28 cellular contexts compared by ENCODE assay signal in genomic region chr10:14717570-14717969, GRCh38.
"Had no signal": no experiment of that assay in that cellular context is flagged by ENCODE, and none has a peak within 500 bp of the region (broad histone marks: within the 10 kb centered on the region; RNA-seq: fewer than 3 reads in every experiment).

No MANE protein-coding gene starts in this region.

- H3K36me3 ChIP-seq: ascending aorta, breast epithelium, cardiac muscle cell, colonic mucosa had no signal

- DNase-seq: activated CD4-positive, alpha-beta memory T cell treated with anti-CD3 and anti-CD28 coated beads, Interleukin-2, amount 10 ng/mL, durations not matched to agents 7 days and 5 days; activated CD4-positive, alpha-beta T cell treated with anti-CD3 and anti-CD28 coated beads for 36 hours; activated CD4-positive, alpha-beta T cell treated with anti-CD3 and anti-CD28 coated beads, Interleukin-2, amount 10 ng/mL, durations not matched to agents 24 days and 14 days; activated CD4-positive, CD25-positive, alpha-beta regulatory T cell; activated CD4-positive, CD25-positive, alpha-beta regulatory T cell treated with anti-CD3 and anti-CD28 coated beads, Interleukin-2, amount 50 U/mL, for 72 hours; activated CD8-positive, alpha-beta memory T cell treated with anti-CD3 and anti-CD28 coated beads, Interleukin-2, amount 50 U/mL, for 48 hours; activated gamma-delta T cell; activated naive CD4-positive, alpha-beta T cell; activated naive CD4-positive, alpha-beta T cell treated with anti-CD3 and anti-CD28 coated beads, Interleukin-2, amount 10 ng/mL, durations not matched to agents 7 days and 5 days; activated naive CD8-positive, alpha-beta T cell treated with anti-CD3 and anti-CD28 coated beads, Interleukin-2, amount 10 ng/mL, durations not matched to agents 7 days and 5 days; activated T-cell treated with anti-CD3 and anti-CD28 coated beads for 4 hours; activated T-cell treated with anti-CD3 and anti-CD28 coated beads, Interleukin-2, amount 50 U/mL, for 24 hours; activated T-cell treated with anti-CD3 and anti-CD28 coated beads, Interleukin-2, amount 50 U/mL, for 72 hours; central memory CD4-positive, alpha-beta T cell; cerebellar nuclear complex; colonic mucosa; effector CD8-positive, alpha-beta T cell; endodermal cell; foreskin fibroblast; SW 1271; T-cell had no signal

- H3K4me3 ChIP-seq: ascending aorta, breast epithelium, cardiac muscle cell, colonic mucosa had no signal

- H3K9me3 Mint-ChIP-seq: activated T-cell treated with anti-CD3 and anti-CD28 coated beads, Interleukin-2, amount 50 U/mL, for 24 hours; activated T-cell treated with anti-CD3 and anti-CD28 coated beads, Interleukin-2, amount 50 U/mL, for 72 hours; T-cell had no signal

- H3K27ac Mint-ChIP-seq: activated CD4-positive, alpha-beta memory T cell treated with anti-CD3 and anti-CD28 coated beads, Interleukin-2, amount 10 ng/mL, durations not matched to agents 7 days and 5 days; activated CD4-positive, alpha-beta T cell treated with anti-CD3 and anti-CD28 coated beads for 36 hours; activated CD4-positive, alpha-beta T cell treated with anti-CD3 and anti-CD28 coated beads, Interleukin-2, amount 10 ng/mL, durations not matched to agents 24 days and 14 days; activated naive CD4-positive, alpha-beta T cell treated with anti-CD3 and anti-CD28 coated beads, Interleukin-2, amount 10 ng/mL, durations not matched to agents 7 days and 5 days; activated naive CD8-positive, alpha-beta T cell treated with anti-CD3 and anti-CD28 coated beads, Interleukin-2, amount 10 ng/mL, durations not matched to agents 7 days and 5 days; activated T-cell treated with anti-CD3 and anti-CD28 coated beads, Interleukin-2, amount 50 U/mL, for 24 hours; activated T-cell treated with anti-CD3 and anti-CD28 coated beads, Interleukin-2, amount 50 U/mL, for 72 hours; brain; endodermal cell; T-cell; T-helper 1 cell treated with Interleukin-12 subunit alpha and Interleukin-12 subunit beta and Interleukin-4 antibody, amounts not matched to agents 30 μg/mL and 1 μg/mL, for 36 hours had no signal

- H3K27me3 Mint-ChIP-seq: activated CD4-positive, alpha-beta memory T cell treated with anti-CD3 and anti-CD28 coated beads, Interleukin-2, amount 10 ng/mL, durations not matched to agents 7 days and 5 days; activated CD4-positive, alpha-beta T cell treated with anti-CD3 and anti-CD28 coated beads for 36 hours; activated CD4-positive, alpha-beta T cell treated with anti-CD3 and anti-CD28 coated beads, Interleukin-2, amount 10 ng/mL, durations not matched to agents 24 days and 14 days; activated naive CD8-positive, alpha-beta T cell treated with anti-CD3 and anti-CD28 coated beads, Interleukin-2, amount 10 ng/mL, durations not matched to agents 7 days and 5 days; activated T-cell treated with anti-CD3 and anti-CD28 coated beads, Interleukin-2, amount 50 U/mL, for 24 hours; T-cell had no signal

- ATAC-seq: activated CD4-positive, alpha-beta T cell treated with anti-CD3 and anti-CD28 coated beads for 36 hours; activated naive CD4-positive, alpha-beta T cell treated with anti-CD3 and anti-CD28 coated beads, Interleukin-2, amount 50 U/mL, for 72 hours; activated T-cell treated with anti-CD3 and anti-CD28 coated beads, Interleukin-2, amount 50 U/mL, for 72 hours; esophagus mucosa; T-cell had no signal

- H3K4me1 Mint-ChIP-seq: activated CD4-positive, alpha-beta T cell treated with anti-CD3 and anti-CD28 coated beads, Interleukin-2, amount 10 ng/mL, durations not matched to agents 24 days and 14 days; endodermal cell had no signal

- H3K36me3 Mint-ChIP-seq: activated naive CD4-positive, alpha-beta T cell treated with anti-CD3 and anti-CD28 coated beads, Interleukin-2, amount 10 ng/mL, durations not matched to agents 7 days and 5 days; activated naive CD4-positive, alpha-beta T cell treated with anti-CD3 and anti-CD28 coated beads, Interleukin-2, amount 50 U/mL, for 72 hours; brain; T-cell had no signal

- H3K4me3 Mint-ChIP-seq: activated CD4-positive, alpha-beta memory T cell treated with anti-CD3 and anti-CD28 coated beads, Interleukin-2, amount 10 ng/mL, durations not matched to agents 7 days and 5 days; activated CD4-positive, alpha-beta T cell treated with anti-CD3 and anti-CD28 coated beads for 36 hours; activated CD4-positive, alpha-beta T cell treated with anti-CD3 and anti-CD28 coated beads, Interleukin-2, amount 10 ng/mL, durations not matched to agents 24 days and 14 days; activated naive CD4-positive, alpha-beta T cell treated with anti-CD3 and anti-CD28 coated beads, Interleukin-2, amount 10 ng/mL, durations not matched to agents 7 days and 5 days; activated naive CD8-positive, alpha-beta T cell treated with anti-CD3 and anti-CD28 coated beads, Interleukin-2, amount 10 ng/mL, durations not matched to agents 7 days and 5 days; activated T-cell treated with anti-CD3 and anti-CD28 coated beads, Interleukin-2, amount 50 U/mL, for 24 hours; activated T-cell treated with anti-CD3 and anti-CD28 coated beads, Interleukin-2, amount 50 U/mL, for 72 hours; brain; endodermal cell; T-cell; T-helper 1 cell treated with Interleukin-12 subunit alpha and Interleukin-12 subunit beta and Interleukin-4 antibody, amounts not matched to agents 30 μg/mL and 1 μg/mL, for 36 hours had no signal

- H3K27me3 ChIP-seq: ascending aorta, breast epithelium, cardiac muscle cell, colonic mucosa had no signal

- H3K9me3 ChIP-seq: ascending aorta, breast epithelium, colonic mucosa had no signal

- H3K4me1 ChIP-seq: ascending aorta, breast epithelium, colonic mucosa had no signal

- H3K27ac ChIP-seq: ascending aorta, breast epithelium, cardiac muscle cell, colonic mucosa had no signal
